Comparison of ENCODE assay signal across 1 cellular context in the genomic region with DNA sequence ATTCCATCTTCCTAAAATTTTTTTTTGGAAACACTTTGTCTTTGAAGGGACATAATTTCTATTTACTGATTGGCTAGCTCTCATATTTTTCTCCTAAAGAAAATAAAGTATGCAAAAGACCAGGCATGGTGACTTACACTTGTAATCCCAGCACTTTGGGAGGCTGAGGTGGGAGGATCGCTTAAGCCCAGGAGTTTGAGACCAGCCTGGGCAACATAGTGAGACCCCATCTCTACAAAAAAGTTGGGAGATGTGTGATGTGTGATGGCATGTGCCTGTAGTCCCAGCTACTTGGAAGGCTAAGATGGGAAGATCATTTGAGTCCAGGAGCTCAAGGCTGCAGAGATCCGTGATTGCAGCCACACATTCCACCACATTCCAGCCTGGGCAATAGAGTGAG.
TF ChIP-seq lines count a peak whose summit lies in the region.

No MANE protein-coding gene starts in this region.

TF ChIP-seq in HEK293, 187 proteins besides CTCF, POLR2A, EP300 and RAD21:
- peak; percentile 71; the same call in 1 of the 2 replicates for TF ChIP-seq ZNF121 (tag by site-specific recombination; IDR thresholded peaks at IDR 0.05)
